In genomic region chr6:169997187-169997929, GRCh38 we compare ENCODE assay signal across 27 cellular contexts.
A peak's percentile ranks its signal among the peaks of the same experiment; 100 is the strongest.
DNase-seq lines count a peak whose midpoint lies in the region; ATAC-seq, FAIRE-seq and TF ChIP-seq lines count a peak whose summit lies in the region.
"Had no signal": no experiment of that assay in that cellular context is flagged by ENCODE, and none has a peak within 500 bp of the region (broad histone marks: within the 10 kb centered on the region; RNA-seq: fewer than 3 reads in every experiment).

No MANE protein-coding gene starts in this region.

- H3K9me3 ChIP-seq in left ventricle myocardium inferior (replicated peaks) (peaks cover 8% of the 10 kb centered on the region), astrocyte (ENCODE audit: insufficient read depth, low read depth, low read length) (no peaks in the 10 kb centered on the region), neutrophil (no peaks in the 10 kb centered on the region), small intestine (ENCODE audit: control insufficient read depth, low read depth) (no peaks in the 10 kb centered on the region)
- H3K9me3 ChIP-seq: adrenal gland had no signal

- H3K36me3 Mint-ChIP-seq in astrocyte (ENCODE audit: low read depth, unreplicated experiment), result peaks cover 2% of the 10 kb centered on the region
- H3K36me3 Mint-ChIP-seq: neural progenitor cell had no signal

- H2AFZ ChIP-seq in astrocyte (ENCODE audit: low read depth, low read length), result no peak overlapping the region
- H2AFZ ChIP-seq: neural progenitor cell had no signal

- CTCF ChIA-PET in GM10248 (lab: Yijun Ruan, JAX), result no interaction called here

- peaks cover 22% of the 10 kb centered on the region for H3K4me1 Mint-ChIP-seq in astrocyte (ENCODE audit: low read depth, unreplicated experiment)

- peaks cover 15% of the 10 kb centered on the region for H3K9me3 Mint-ChIP-seq in astrocyte (ENCODE audit: unreplicated experiment)

- H3K27me3 Mint-ChIP-seq in astrocyte (ENCODE audit: low read depth, unreplicated experiment), result peaks cover 6% of the 10 kb centered on the region
- H3K27me3 Mint-ChIP-seq: progenitor cell of endocrine pancreas; stimulated activated naive CD8-positive, alpha-beta T cell treated with anti-CD3 and anti-CD28 coated beads, Interleukin-15, Interleukin-2, amounts not matched to agents 100 ng/mL and 50 ng/mL, for 24 hours had no signal

- H3K27ac Mint-ChIP-seq in astrocyte (ENCODE audit: unreplicated experiment), result peak overlapping the region; percentile 29
- H3K27ac Mint-ChIP-seq: brain; neural progenitor cell; progenitor cell of endocrine pancreas; stimulated activated naive CD8-positive, alpha-beta T cell treated with anti-CD3 and anti-CD28 coated beads, Interleukin-15, Interleukin-2, amounts not matched to agents 100 ng/mL and 50 ng/mL, for 24 hours; T-helper 1 cell treated with Interleukin-12 subunit alpha and Interleukin-12 subunit beta and Interleukin-4 antibody, amounts not matched to agents 30 μg/mL and 1 μg/mL, for 36 hours had no signal

- H4K20me1 ChIP-seq in astrocyte (ENCODE audit: insufficient read depth, low read length), result no peaks in the 10 kb centered on the region

- peaks cover 7% of the 10 kb centered on the region for H3K4me1 ChIP-seq in left ventricle myocardium inferior
- H3K4me1 ChIP-seq in astrocyte (ENCODE audit: insufficient read depth, low read length), result no peaks in the 10 kb centered on the region
- H3K4me1 ChIP-seq in neutrophil (ENCODE audit: control insufficient read depth in 1 of 2, insufficient read depth in 1 of 2, low read depth in 1 of 2, low read length in 1 of 2), result peaks cover 0 to 5% of the 10 kb centered on the region in 2 experiments
- H3K4me1 ChIP-seq in small intestine (ENCODE audit: control insufficient read depth in 2 of 2, insufficient read depth in 1 of 2, low read depth in 1 of 2, low read length in 1 of 2), result no peaks in the 10 kb centered on the region
- H3K4me1 ChIP-seq: adrenal gland, tibial artery had no signal

- FAIRE-seq in astrocyte (lab: Jason Lieb, UNC), result no peak
- no peak for FAIRE-seq in small intestine (lab: Jason Lieb, UNC)
- FAIRE-seq: GM19239, H54, islet of Langerhans had no signal

- TF ChIP-seq CTCF in left ventricle myocardium inferior (IDR thresholded peaks at IDR 0.05; ENCODE audit: borderline replicate concordance), result no peak
- no peak for TF ChIP-seq CTCF in astrocyte (IDR thresholded peaks at IDR 0.05; ENCODE audit: insufficient read depth, low read depth, low read length)
- no peak for TF ChIP-seq CTCF in neutrophil (IDR thresholded peaks at IDR 0.05)
- no peak for TF ChIP-seq CTCF in GM10248 (IDR thresholded peaks at IDR 0.05; ENCODE audit: control extremely low read depth, extremely low read depth, low read depth, missing control alignments)

- H3K36me3 ChIP-seq in left ventricle myocardium inferior (no peaks in the 10 kb centered on the region), astrocyte (ENCODE audit: insufficient read depth, low read length) (no peaks in the 10 kb centered on the region), neutrophil (no peaks in the 10 kb centered on the region), small intestine (ENCODE audit: control insufficient read depth in 2 of 2, insufficient read depth in 2 of 2, low read length in 2 of 2) (no peaks in the 10 kb centered on the region)
- H3K36me3 ChIP-seq: adrenal gland, neural progenitor cell, tibial artery had no signal

- ATAC-seq in left ventricle myocardium superior, result no peak
- ATAC-seq: activated T-cell treated with anti-CD3 and anti-CD28 coated beads, Interleukin-2, amount 50 U/mL, for 4 hours; sciatic nerve had no signal

- POLR2A ChIA-PET in GM10248 (lab: Yijun Ruan, JAX), result interaction anchor here (0.6 kb wide), 1 partner anchor 42 kb away, joined by 4 read pairs; no protein-coding TSS in a partner anchor

- no peak overlapping the region for H3K4me3 ChIP-seq in left ventricle myocardium inferior
- no peak overlapping the region for H3K4me3 ChIP-seq in astrocyte (ENCODE audit: insufficient read depth, low read depth, low read length)
- no peak overlapping the region for H3K4me3 ChIP-seq in neutrophil (ENCODE audit: low read depth in 1 of 2, low read length in 1 of 2)
- no peak overlapping the region for H3K4me3 ChIP-seq in small intestine (ENCODE audit: low read depth in 1 of 2, low read length in 2 of 2)
- H3K4me3 ChIP-seq: adrenal gland, lung, neural progenitor cell, tibial artery had no signal

- H3K9ac ChIP-seq in astrocyte (ENCODE audit: low read length), result no peak overlapping the region
- H3K9ac ChIP-seq: neural progenitor cell had no signal

- intact Hi-C loops in cardiac septum (cut with DNase I), result no loop called here
- intact Hi-C loops in left ventricle myocardium inferior (cut with micrococcal nuclease), result no loop called here
- intact Hi-C loops in left ventricle myocardium superior (cut with micrococcal nuclease), result no loop called here

- DNase-seq in cardiac septum (ENCODE audit: low spot score) (peak; percentile 70), left ventricle myocardium inferior (no peak), astrocyte (ENCODE audit: low read depth) (no peak), GM10248 (ENCODE audit: extremely low spot score) (no peak), small intestine (no peak), left ventricle myocardium superior (no peak)
- DNase-seq: activated CD4-positive, alpha-beta T cell treated with anti-CD3 and anti-CD28 coated beads for 1 hour; activated naive CD4-positive, alpha-beta T cell; activated T-cell treated with anti-CD3 and anti-CD28 coated beads, Interleukin-2, amount 50 U/mL, for 4 hours; DMS79; NCI-H1417; NCI-H2081; NCI-H226; RPMI8226; tibial artery had no signal

- 89 to 91% (median 89%) methylated on average over 11 of the region's 11 CpGs for WGBS in small intestine, 3 donors

- H3K79me2 ChIP-seq in astrocyte (ENCODE audit: insufficient read depth, low read length), result no peaks in the 10 kb centered on the region

- H3K27me3 ChIP-seq in left ventricle myocardium inferior (ENCODE audit: low read depth), result no peaks in the 10 kb centered on the region
- no peaks in the 10 kb centered on the region for H3K27me3 ChIP-seq in astrocyte (ENCODE audit: insufficient read depth, low read length)
- H3K27me3 ChIP-seq in neutrophil, result peaks cover 4% of the 10 kb centered on the region
- H3K27me3 ChIP-seq in small intestine (ENCODE audit: control insufficient read depth in 2 of 2, insufficient read depth in 2 of 2, low read length in 2 of 2), result no peaks in the 10 kb centered on the region
- H3K27me3 ChIP-seq: adrenal gland, neural progenitor cell, tibial artery had no signal

- no peak overlapping the region for H3K4me3 Mint-ChIP-seq in astrocyte (ENCODE audit: unreplicated experiment)
- H3K4me3 Mint-ChIP-seq: activated T-cell treated with anti-CD3 and anti-CD28 coated beads, Interleukin-2, amount 50 U/mL, for 4 hours; brain; neural progenitor cell; stimulated activated naive CD8-positive, alpha-beta T cell treated with anti-CD3 and anti-CD28 coated beads, Interleukin-15, Interleukin-2, amounts not matched to agents 100 ng/mL and 50 ng/mL, for 24 hours; T-helper 1 cell treated with Interleukin-12 subunit alpha and Interleukin-12 subunit beta and Interleukin-4 antibody, amounts not matched to agents 30 μg/mL and 1 μg/mL, for 36 hours had no signal

- H3K4me2 ChIP-seq in astrocyte (ENCODE audit: low read length), result no peak overlapping the region
- H3K4me2 ChIP-seq: neural progenitor cell had no signal

- H3K27ac ChIP-seq in left ventricle myocardium inferior (replicated peaks) (no peak overlapping the region), astrocyte (ENCODE audit: low read depth, low read length) (no peak overlapping the region), neutrophil (peak overlapping the region; percentile 54), small intestine (ENCODE audit: low read depth in 1 of 2, low read length in 1 of 2) (no peak overlapping the region)
- H3K27ac ChIP-seq: neural progenitor cell, tibial artery had no signal
